Comparison of ENCODE assay signal across 14 cellular contexts in genomic region chr9:114410910-114411309, GRCh38.
"Had no signal": no experiment of that assay in that cellular context is flagged by ENCODE, and none has a peak within 500 bp of the region (broad histone marks: within the 10 kb centered on the region; RNA-seq: fewer than 3 reads in every experiment).

No MANE protein-coding gene starts in this region.

- H3K4me3 ChIP-seq: dorsolateral prefrontal cortex, esophagus squamous epithelium, right atrium auricular region, sigmoid colon, skin epidermis, stomach, vagina had no signal

- DNase-seq: cortex of kidney; dorsolateral prefrontal cortex; effector CD8-positive, alpha-beta T cell; esophagus squamous epithelium; foreskin fibroblast; natural killer cell; sigmoid colon; stimulated activated CD4-positive, alpha-beta T cell treated with anti-CD3 and anti-CD28 coated beads, Interleukin-2, amount 100 ng/mL, for 24 hours; stimulated activated CD4-positive, alpha-beta T cell treated with anti-CD3 and anti-CD28 coated beads, Interleukin-4, amount 100 ng/mL, for 4 hours; stimulated activated naive CD4-positive, alpha-beta T cell; stomach had no signal

- H3K36me3 ChIP-seq: right atrium auricular region, vagina had no signal

- H3K9me3 ChIP-seq: esophagus squamous epithelium, right atrium auricular region, sigmoid colon, stomach, vagina had no signal

- H3K27me3 ChIP-seq: dorsolateral prefrontal cortex, esophagus squamous epithelium, right atrium auricular region, sigmoid colon, stomach, vagina had no signal

- ATAC-seq: natural killer cell had no signal

- H3K27ac ChIP-seq: dorsolateral prefrontal cortex, esophagus squamous epithelium, right atrium auricular region, sigmoid colon, skin epidermis, stomach, vagina had no signal

- H3K4me1 ChIP-seq: right atrium auricular region had no signal
